In the genomic region with DNA sequence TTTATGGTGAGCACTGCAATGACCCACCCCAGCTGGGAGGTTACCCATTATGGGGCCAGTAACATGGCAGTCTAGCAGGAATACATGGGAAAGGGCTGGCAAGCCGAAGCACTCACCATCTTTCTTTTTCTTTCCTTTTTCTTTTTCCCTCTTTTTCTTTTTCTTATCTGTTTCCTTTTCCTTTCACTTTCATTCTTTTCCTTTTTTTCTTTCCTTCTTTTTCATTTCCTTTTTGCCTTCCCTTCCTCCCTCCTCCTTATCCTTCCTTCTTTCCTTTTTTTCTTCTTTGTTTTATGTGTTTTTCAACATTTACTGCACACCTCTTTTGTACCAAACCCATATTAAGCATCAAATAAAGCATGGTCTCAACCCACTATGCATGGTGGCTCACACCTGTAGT, we compare ENCODE assay signal across 16 cellular contexts.
DNase-seq lines count a peak whose midpoint lies in the region; ATAC-seq and TF ChIP-seq lines count a peak whose summit lies in the region.
"Had no signal": no experiment of that assay in that cellular context is flagged by ENCODE, and none has a peak within 500 bp of the region (broad histone marks: within the 10 kb centered on the region; RNA-seq: fewer than 3 reads in every experiment).

No MANE protein-coding gene starts in this region.

- ATAC-seq in WTC11, result no peak
- no peak for ATAC-seq in GM19035 (IDR thresholded peaks at IDR 0.05; ENCODE audit: unreplicated experiment)
- ATAC-seq: CD8-positive, alpha-beta T cell had no signal

- H3K4me3 Mint-ChIP-seq in HFFc6, result peak overlapping the region; percentile 43; the same call in 1 of the 2 replicates
- H3K4me3 Mint-ChIP-seq in WTC11, result no peak overlapping the region
- H3K4me3 Mint-ChIP-seq: B cell; CD4-positive, alpha-beta T cell; CD8-positive, alpha-beta T cell had no signal

- no peaks in the 10 kb centered on the region for H3K27me3 Mint-ChIP-seq in HFFc6 (ENCODE audit: insufficient read depth)
- H3K27me3 Mint-ChIP-seq in WTC11 (ENCODE audit: low read depth), result no peaks in the 10 kb centered on the region

- peaks cover 13% of the 10 kb centered on the region for H3K4me1 Mint-ChIP-seq in HFFc6 (ENCODE audit: low read depth)
- H3K4me1 Mint-ChIP-seq in WTC11, result no peaks in the 10 kb centered on the region
- H3K4me1 Mint-ChIP-seq: B cell had no signal

- H3K36me3 Mint-ChIP-seq in HFFc6 (ENCODE audit: low read depth) (peaks cover 5% of the 10 kb centered on the region), WTC11 (no peaks in the 10 kb centered on the region)
- H3K36me3 Mint-ChIP-seq: CD8-positive, alpha-beta T cell had no signal

- CTCF ChIA-PET in WTC11 (lab: Charles Lee), result no interaction called here

- DNase-seq in HFFc6 (no peak), WTC11 (ENCODE audit: low spot score) (no peak), ecto neural progenitor cell (ENCODE audit: low spot score) (peak; percentile 18), Ammon's horn (ENCODE audit: low spot score) (no peak), kidney glomerular epithelial cell (lab: John Stamatoyannopoulos, UW) (no peak), NCI-H1694 (lab: John Stamatoyannopoulos, UW) (no peak)
- DNase-seq: 8988T; ACHN; Caco-2; Calu3; CD4-positive, alpha-beta T cell; CD8-positive, alpha-beta T cell; DMS79 treated with DMSO at 0.1 percent for 48 hours; GF-D8 had no signal

- H3K27ac Mint-ChIP-seq in HFFc6 (no peak overlapping the region), WTC11 (no peak overlapping the region)
- H3K27ac Mint-ChIP-seq: B cell; CD4-positive, alpha-beta T cell; CD8-positive, alpha-beta T cell had no signal

- POLR2A ChIA-PET in WTC11 (lab: Charles Lee), result interaction anchor here (0.6 kb wide), 1 partner anchor 296 kb away, joined by 7 read pairs; no protein-coding TSS in a partner anchor

- H3K9me3 Mint-ChIP-seq in HFFc6 (no peaks in the 10 kb centered on the region), WTC11 (peaks cover 18% of the 10 kb centered on the region)
- H3K9me3 Mint-ChIP-seq: CD4-positive, alpha-beta T cell; CD8-positive, alpha-beta T cell had no signal

- TF ChIP-seq CTCF in HFFc6 (IDR thresholded peaks at IDR 0.05) (no peak), WTC11 (IDR thresholded peaks at IDR 0.05) (no peak)

TF ChIP-seq in WTC11, 78 proteins besides CTCF, POLR2A, EP300 and RAD21:
- TF ChIP-seq, protein P1, sequence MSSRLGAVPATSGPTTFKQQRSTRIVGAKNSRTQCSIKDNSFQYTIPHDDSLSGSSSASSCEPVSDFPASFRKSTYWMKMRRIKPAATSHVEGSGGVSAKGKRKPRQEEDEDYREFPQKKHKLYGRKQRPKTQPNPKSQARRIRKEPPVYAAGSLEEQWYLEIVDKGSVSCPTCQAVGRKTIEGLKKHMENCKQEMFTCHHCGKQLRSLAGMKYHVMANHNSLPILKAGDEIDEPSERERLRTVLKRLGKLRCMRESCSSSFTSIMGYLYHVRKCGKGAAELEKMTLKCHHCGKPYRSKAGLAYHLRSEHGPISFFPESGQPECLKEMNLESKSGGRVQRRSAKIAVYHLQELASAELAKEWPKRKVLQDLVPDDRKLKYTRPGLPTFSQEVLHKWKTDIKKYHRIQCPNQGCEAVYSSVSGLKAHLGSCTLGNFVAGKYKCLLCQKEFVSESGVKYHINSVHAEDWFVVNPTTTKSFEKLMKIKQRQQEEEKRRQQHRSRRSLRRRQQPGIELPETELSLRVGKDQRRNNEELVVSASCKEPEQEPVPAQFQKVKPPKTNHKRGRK (CRISPR knock-in tag; IDR thresholded peaks at IDR 0.05; ENCODE audit: borderline replicate concordance), result peak; percentile 58; the same call in 1 of the 2 replicates
- TF ChIP-seq GRHL2 (CRISPR knock-in tag; IDR thresholded peaks at IDR 0.05; ENCODE audit: insufficient replicate concordance, severe bottlenecking), result no peak
- TF ChIP-seq, protein P2, sequence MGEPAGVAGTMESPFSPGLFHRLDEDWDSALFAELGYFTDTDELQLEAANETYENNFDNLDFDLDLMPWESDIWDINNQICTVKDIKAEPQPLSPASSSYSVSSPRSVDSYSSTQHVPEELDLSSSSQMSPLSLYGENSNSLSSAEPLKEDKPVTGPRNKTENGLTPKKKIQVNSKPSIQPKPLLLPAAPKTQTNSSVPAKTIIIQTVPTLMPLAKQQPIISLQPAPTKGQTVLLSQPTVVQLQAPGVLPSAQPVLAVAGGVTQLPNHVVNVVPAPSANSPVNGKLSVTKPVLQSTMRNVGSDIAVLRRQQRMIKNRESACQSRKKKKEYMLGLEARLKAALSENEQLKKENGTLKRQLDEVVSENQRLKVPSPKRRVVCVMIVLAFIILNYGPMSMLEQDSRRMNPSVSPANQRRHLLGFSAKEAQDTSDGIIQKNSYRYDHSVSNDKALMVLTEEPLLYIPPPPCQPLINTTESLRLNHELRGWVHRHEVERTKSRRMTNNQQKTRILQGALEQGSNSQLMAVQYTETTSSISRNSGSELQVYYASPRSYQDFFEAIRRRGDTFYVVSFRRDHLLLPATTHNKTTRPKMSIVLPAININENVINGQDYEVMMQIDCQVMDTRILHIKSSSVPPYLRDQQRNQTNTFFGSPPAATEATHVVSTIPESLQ (CRISPR knock-in tag; IDR thresholded peaks at IDR 0.05), result no peak
- TF ChIP-seq SMAD3 (CRISPR knock-in tag; IDR thresholded peaks at IDR 0.05; ENCODE audit: borderline replicate concordance), result no peak
